In the genomic region with DNA sequence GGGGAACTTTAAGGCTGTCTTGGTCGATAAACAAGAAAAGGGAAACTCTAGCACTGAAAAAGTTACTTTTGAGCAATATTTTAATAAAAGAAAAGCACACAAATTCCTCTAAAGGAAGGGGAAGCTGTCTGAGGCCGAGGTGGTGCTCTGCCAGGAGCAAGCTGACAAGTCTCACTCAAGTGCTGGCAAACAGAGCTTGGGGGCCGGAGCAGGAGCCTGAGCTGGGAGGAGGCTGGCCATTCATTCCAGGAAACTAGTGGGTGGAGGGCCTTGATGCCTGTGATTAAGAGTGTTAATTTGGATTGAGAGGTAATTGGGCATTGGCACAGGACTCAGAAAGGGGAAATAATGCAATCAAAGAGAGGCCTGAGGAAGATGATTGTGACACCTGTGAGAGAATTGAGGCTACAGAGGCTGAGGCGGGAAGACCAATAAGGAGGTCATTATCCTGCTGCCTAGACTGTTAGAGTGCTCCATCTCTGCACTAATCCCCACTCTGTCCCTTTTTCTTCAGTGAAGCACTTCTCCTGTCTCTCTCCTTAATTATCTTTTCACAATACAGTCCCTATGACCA, we compare ENCODE assay signal across 22 cellular contexts.
DNase-seq lines count a peak whose midpoint lies in the region; ATAC-seq and TF ChIP-seq lines count a peak whose summit lies in the region.
"Had no signal": no experiment of that assay in that cellular context is flagged by ENCODE, and none has a peak within 500 bp of the region (broad histone marks: within the 10 kb centered on the region; RNA-seq: fewer than 3 reads in every experiment).

No MANE protein-coding gene starts in this region.

- WGBS in testis, 2 donors: 40 to 57% methylated on average over 4 of the region's 4 CpGs

- no peaks in the 10 kb centered on the region for H3K27me3 ChIP-seq in right atrium auricular region
- H3K27me3 ChIP-seq in testis: no peaks in the 10 kb centered on the region
- H3K27me3 ChIP-seq: hepatocyte, neutrophil, transverse colon had no signal

- no peak for TF ChIP-seq POLR2A in testis (IDR thresholded peaks at IDR 0.05)

- intact Hi-C loops in testis (cut with DNase I; ENCODE audit: low total_unique reads): no loop called here

- no peak for TF ChIP-seq CTCF in right atrium auricular region (IDR thresholded peaks at IDR 0.05)
- no peak for TF ChIP-seq CTCF in testis (IDR thresholded peaks at IDR 0.05)

- H3K9me3 ChIP-seq in SK-N-MC (ENCODE audit: low read depth, low read length) (no peaks in the 10 kb centered on the region), right atrium auricular region (no peaks in the 10 kb centered on the region), testis (no peaks in the 10 kb centered on the region)
- H3K9me3 ChIP-seq: neutrophil, transverse colon had no signal

- H3K4me1 ChIP-seq in right atrium auricular region (peaks cover 0 to 7% of the 10 kb centered on the region in 2 donors), testis (no peaks in the 10 kb centered on the region)
- H3K4me1 ChIP-seq: transverse colon had no signal

- ATAC-seq in GM19324 (IDR thresholded peaks at IDR 0.05; ENCODE audit: low FRiP score, unreplicated experiment) (no peak), HG03457 (IDR thresholded peaks at IDR 0.05; ENCODE audit: unreplicated experiment) (no peak), HG02588 (IDR thresholded peaks at IDR 0.05; ENCODE audit: unreplicated experiment) (no peak)

- no peak overlapping the region for H3K9ac ChIP-seq in SK-N-MC (ENCODE audit: insufficient read length)

- no peak overlapping the region for H3K4me3 ChIP-seq in SK-N-MC
- no peak overlapping the region for H3K4me3 ChIP-seq in right atrium auricular region
- no peak overlapping the region for H3K4me3 ChIP-seq in testis
- H3K4me3 ChIP-seq: hepatocyte, transverse colon had no signal

- DNase-seq in NCI-H748 (lab: John Stamatoyannopoulos, UW; ENCODE audit: unreplicated experiment) (peak; percentile 54), NCI-H748 treated with DMSO at 0.1 percent for 48 hours (lab: John Stamatoyannopoulos, UW) (no peak), SK-N-MC (ENCODE audit: low read depth, low spot score) (no peak), right atrium auricular region (ENCODE audit: low spot score) (peak; percentile 65), testis (peak; percentile 17)
- DNase-seq: activated CD4-positive, alpha-beta T cell treated with anti-CD3 and anti-CD28 coated beads for 48 hours; activated naive CD4-positive, alpha-beta T cell; CD4-positive, alpha-beta memory T cell; cerebellar nuclear complex; DMS79; effector memory CD4-positive, alpha-beta T cell; NCI-H2081; NCI-H526; RPMI8226; stimulated activated naive CD4-positive, alpha-beta T cell; SW 1271; transverse colon had no signal

- H3K27ac ChIP-seq in SK-N-MC (peak overlapping the region; percentile 59; the same call in 1 of the 2 replicates), right atrium auricular region (peak overlapping the region in 1 of 2 donors; percentile 38), testis (no peak overlapping the region)
- H3K27ac ChIP-seq: hepatocyte, neutrophil, transverse colon had no signal

- H3K36me3 ChIP-seq in SK-N-MC (ENCODE audit: insufficient read depth, low read length): no peaks in the 10 kb centered on the region
- no peaks in the 10 kb centered on the region for H3K36me3 ChIP-seq in right atrium auricular region
- no peaks in the 10 kb centered on the region for H3K36me3 ChIP-seq in testis (ENCODE audit: low read depth, missing control alignments)
- H3K36me3 ChIP-seq: neutrophil, transverse colon had no signal

Comparison
In these comparisons a context has a peak if more than half of its experiments do, and no peak if none do; other contexts are left out.
1. DNase-seq: peak in NCI-H748 (single experiment), right atrium auricular region (single experiment) and testis (single experiment); none in NCI-H748 treated with DMSO at 0.1 percent for 48 hours (single experiment) and SK-N-MC (single experiment).